8 cellular contexts compared by ENCODE assay signal in the genomic region with DNA sequence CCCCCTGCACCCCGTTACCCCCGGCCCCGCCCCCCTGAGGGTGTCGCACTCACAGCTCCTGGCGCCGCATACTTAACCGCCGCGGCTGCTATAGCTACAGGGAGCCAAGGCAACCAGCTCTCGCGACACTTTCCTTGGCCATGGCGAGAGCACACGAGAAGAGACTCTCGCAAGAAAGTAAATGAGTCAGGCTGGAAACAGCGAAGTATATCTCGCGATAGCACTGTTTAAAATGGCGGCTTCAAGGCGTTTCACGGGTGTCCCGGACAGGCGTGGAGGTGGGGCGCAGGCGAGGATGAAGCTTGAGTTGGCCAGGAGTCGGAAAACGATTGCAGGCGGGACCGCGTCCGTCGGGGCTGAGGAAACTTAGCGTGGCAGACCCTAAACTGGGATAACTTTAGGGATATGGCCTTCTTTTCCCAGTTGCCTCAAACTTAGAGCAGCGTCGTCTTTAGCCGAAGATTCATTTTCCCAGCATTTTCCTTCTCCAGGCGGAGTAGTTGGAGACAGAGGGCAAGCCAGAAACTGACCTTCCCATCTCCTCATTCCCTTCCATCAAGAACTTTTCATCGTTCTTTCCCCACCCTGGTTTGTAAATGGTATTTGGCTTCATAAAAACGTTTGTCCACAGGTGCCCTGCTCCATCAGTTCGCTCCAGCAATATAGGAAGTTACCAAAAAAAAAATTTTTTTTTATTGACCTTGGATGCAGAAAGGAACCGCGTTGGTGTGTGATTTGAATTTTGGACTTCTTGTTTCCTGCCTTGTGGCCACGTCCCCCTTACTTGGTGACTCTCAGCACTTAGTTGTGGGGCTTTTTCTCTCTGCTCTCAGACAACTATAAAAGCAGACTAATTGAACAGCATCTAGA. TPM values are rescaled to one million over a fixed set of nuclear protein-coding genes. Genes with fewer than 3 reads are reported as not detected.
DNase-seq lines count a peak whose midpoint lies in the region; ATAC-seq and FAIRE-seq lines count a peak whose summit lies in the region.

No MANE protein-coding gene starts in this region.

- peak; percentile 96 for ATAC-seq in HG02973 (IDR thresholded peaks at IDR 0.05; ENCODE audit: unreplicated experiment)

- FAIRE-seq in GM18507 (lab: Jason Lieb, UNC), result peak; percentile 95

- DNase-seq in GM18507 (ENCODE audit: extremely low spot score, insufficient read length, low read depth) (peak; percentile 93), NCI-H1930 (lab: John Stamatoyannopoulos, UW) (peak; percentile 90 to 93), T-helper 22 cell (ENCODE audit: low read depth) (peak; percentile 92), astrocyte of the hippocampus (ENCODE audit: low read depth, low spot score) (peak; percentile 99), hippocampal formation (lab: John Stamatoyannopoulos, UW) (peak; percentile 78 to 93), renal cortical epithelial cell (ENCODE audit: low read depth) (peak; percentile 98), cortex of kidney (lab: John Stamatoyannopoulos, UW) (no peak)

RNA-seq across cellular contexts. Expression of a gene that starts 15.2 kb away (rescaled TPM):
- 0.87 and 1.0 TPM in 2 replicates for total RNA-seq in renal cortical epithelial cell

RNA-seq across cellular contexts. Expression of a gene that starts 29.7 kb away (rescaled TPM):
- not detected in 2 replicates for total RNA-seq in renal cortical epithelial cell

RNA-seq across cellular contexts. Expression of a gene that starts 35.0 kb away (rescaled TPM):
- 46.7 and 61.1 TPM in 2 replicates for total RNA-seq in renal cortical epithelial cell
